Comparison of ENCODE assay signal across 11 cellular contexts in genomic region chr4:112813790-112814189, GRCh38.
DNase-seq lines count a peak whose midpoint lies in the region; ATAC-seq and TF ChIP-seq lines count a peak whose summit lies in the region.
"Had no signal": no experiment of that assay in that cellular context is flagged by ENCODE, and none has a peak within 500 bp of the region (broad histone marks: within the 10 kb centered on the region; RNA-seq: fewer than 3 reads in every experiment).

No MANE protein-coding gene starts in this region.

- peaks cover 17% of the 10 kb centered on the region for H3K27me3 Mint-ChIP-seq in activated naive CD4-positive, alpha-beta T cell treated with anti-CD3 and anti-CD28 coated beads for 36 hours (ENCODE audit: low read depth)

- H3K36me3 ChIP-seq in ectodermal cell (ENCODE audit: control insufficient read depth, insufficient read depth, low read length) = no peaks in the 10 kb centered on the region
- H3K36me3 ChIP-seq in thyroid gland = no peaks in the 10 kb centered on the region

- H3K36me3 Mint-ChIP-seq in activated naive CD4-positive, alpha-beta T cell treated with anti-CD3 and anti-CD28 coated beads for 36 hours (ENCODE audit: low read depth) = no peaks in the 10 kb centered on the region
- H3K36me3 Mint-ChIP-seq: activated CD8-positive, alpha-beta memory T cell treated with anti-CD3 and anti-CD28 coated beads, Interleukin-2, amount 10 ng/mL, durations not matched to agents 7 days and 5 days had no signal

- no peaks in the 10 kb centered on the region for H3K9me3 Mint-ChIP-seq in activated naive CD4-positive, alpha-beta T cell treated with anti-CD3 and anti-CD28 coated beads for 36 hours

- H3K4me3 ChIP-seq in ectodermal cell (ENCODE audit: insufficient read depth, low read depth, low read length) (no peak overlapping the region), thyroid gland (replicated peaks in 1 of 3) (no peak overlapping the region)

- H3K4me1 ChIP-seq in ectodermal cell (ENCODE audit: control insufficient read depth, insufficient read depth, low read length) (peaks cover 7% of the 10 kb centered on the region), thyroid gland (peaks cover 6 to 9% of the 10 kb centered on the region in 2 donors)

- no peaks in the 10 kb centered on the region for H3K9me3 ChIP-seq in ectodermal cell (ENCODE audit: control insufficient read depth, low read length)
- no peaks in the 10 kb centered on the region for H3K9me3 ChIP-seq in thyroid gland

- H3K4me1 Mint-ChIP-seq in activated naive CD4-positive, alpha-beta T cell treated with anti-CD3 and anti-CD28 coated beads for 36 hours (ENCODE audit: low read depth) = peaks cover 12% of the 10 kb centered on the region

- no peak for TF ChIP-seq POLR2A in thyroid gland (IDR thresholded peaks at IDR 0.05)

- peak; percentile 15 for DNase-seq in activated naive CD4-positive, alpha-beta T cell treated with anti-CD3 and anti-CD28 coated beads for 36 hours
- DNase-seq in activated naive CD4-positive, alpha-beta T cell treated with Interleukin-2 at 50 U/mL for 16 hours = no peak
- peak; percentile 58 for DNase-seq in stromal cell of bone marrow (ENCODE audit: low read depth)
- no peak for DNase-seq in NCI-H2107 (lab: John Stamatoyannopoulos, UW)
- no peak for DNase-seq in stimulated activated CD4-positive, alpha-beta T cell treated with anti-CD3 and anti-CD28 coated beads, Interleukin-2, amount 100 ng/mL, for 24 hours
- no peak for DNase-seq in thyroid gland
- DNase-seq: activated CD8-positive, alpha-beta memory T cell treated with anti-CD3 and anti-CD28 coated beads, Interleukin-2, amount 10 ng/mL, durations not matched to agents 7 days and 5 days; AML-193; PC-3 had no signal

- H3K4me3 Mint-ChIP-seq in activated naive CD4-positive, alpha-beta T cell treated with anti-CD3 and anti-CD28 coated beads for 36 hours = no peak overlapping the region
- H3K4me3 Mint-ChIP-seq: activated CD8-positive, alpha-beta memory T cell treated with anti-CD3 and anti-CD28 coated beads, Interleukin-2, amount 10 ng/mL, durations not matched to agents 7 days and 5 days had no signal

- no peak for TF ChIP-seq CTCF in thyroid gland (IDR thresholded peaks at IDR 0.05)

- CTCF ChIA-PET in activated naive CD4-positive, alpha-beta T cell treated with anti-CD3 and anti-CD28 coated beads for 36 hours (lab: Charles Lee) = interaction anchor here (1.0 to 1.1 kb wide), 2 partner anchors 40 to 64 kb away, joined by 3 read pairs; no protein-coding TSS in a partner anchor

- H3K27ac ChIP-seq in ectodermal cell (ENCODE audit: insufficient read depth, low read depth, low read length, poor library complexity, severe bottlenecking) (peak overlapping the region; percentile 4), thyroid gland (no peak overlapping the region)

- H3K27me3 ChIP-seq in ectodermal cell (ENCODE audit: control insufficient read depth, insufficient read depth, low read length, poor library complexity, severe bottlenecking) = no peaks in the 10 kb centered on the region
- H3K27me3 ChIP-seq in thyroid gland = no peaks in the 10 kb centered on the region

- no peak overlapping the region for H3K27ac Mint-ChIP-seq in activated naive CD4-positive, alpha-beta T cell treated with anti-CD3 and anti-CD28 coated beads for 36 hours
- H3K27ac Mint-ChIP-seq: activated CD8-positive, alpha-beta memory T cell treated with anti-CD3 and anti-CD28 coated beads, Interleukin-2, amount 10 ng/mL, durations not matched to agents 7 days and 5 days had no signal

- intact Hi-C loops in activated naive CD4-positive, alpha-beta T cell treated with anti-CD3 and anti-CD28 coated beads for 36 hours (cut with micrococcal nuclease) = no loop called here
- intact Hi-C loops in thyroid gland (cut with DNase I) = no loop called here

- 82 to 85% methylated on average over 2 of the region's 2 CpGs for WGBS in ectodermal cell, 2 experiments
- 61 to 69% methylated on average over 2 of the region's 2 CpGs for WGBS in thyroid gland, 2 donors

- ATAC-seq in HG03108 (IDR thresholded peaks at IDR 0.05; ENCODE audit: unreplicated experiment) = peak; percentile 47
- ATAC-seq: activated CD8-positive, alpha-beta memory T cell treated with anti-CD3 and anti-CD28 coated beads, Interleukin-2, amount 10 ng/mL, durations not matched to agents 7 days and 5 days; PC-3 had no signal

Comparison
In these comparisons a context has a peak if more than half of its experiments do, and no peak if none do; other contexts are left out.
1. DNase-seq: peak in activated naive CD4-positive, alpha-beta T cell treated with anti-CD3 and anti-CD28 coated beads for 36 hours (single experiment) and stromal cell of bone marrow (single experiment); none in activated naive CD4-positive, alpha-beta T cell treated with Interleukin-2 at 50 U/mL for 16 hours (single experiment), NCI-H2107 (single experiment), stimulated activated CD4-positive, alpha-beta T cell treated with anti-CD3 and anti-CD28 coated beads, Interleukin-2, amount 100 ng/mL, for 24 hours (0 of 2) and thyroid gland (0 of 2).